In the genomic region with DNA sequence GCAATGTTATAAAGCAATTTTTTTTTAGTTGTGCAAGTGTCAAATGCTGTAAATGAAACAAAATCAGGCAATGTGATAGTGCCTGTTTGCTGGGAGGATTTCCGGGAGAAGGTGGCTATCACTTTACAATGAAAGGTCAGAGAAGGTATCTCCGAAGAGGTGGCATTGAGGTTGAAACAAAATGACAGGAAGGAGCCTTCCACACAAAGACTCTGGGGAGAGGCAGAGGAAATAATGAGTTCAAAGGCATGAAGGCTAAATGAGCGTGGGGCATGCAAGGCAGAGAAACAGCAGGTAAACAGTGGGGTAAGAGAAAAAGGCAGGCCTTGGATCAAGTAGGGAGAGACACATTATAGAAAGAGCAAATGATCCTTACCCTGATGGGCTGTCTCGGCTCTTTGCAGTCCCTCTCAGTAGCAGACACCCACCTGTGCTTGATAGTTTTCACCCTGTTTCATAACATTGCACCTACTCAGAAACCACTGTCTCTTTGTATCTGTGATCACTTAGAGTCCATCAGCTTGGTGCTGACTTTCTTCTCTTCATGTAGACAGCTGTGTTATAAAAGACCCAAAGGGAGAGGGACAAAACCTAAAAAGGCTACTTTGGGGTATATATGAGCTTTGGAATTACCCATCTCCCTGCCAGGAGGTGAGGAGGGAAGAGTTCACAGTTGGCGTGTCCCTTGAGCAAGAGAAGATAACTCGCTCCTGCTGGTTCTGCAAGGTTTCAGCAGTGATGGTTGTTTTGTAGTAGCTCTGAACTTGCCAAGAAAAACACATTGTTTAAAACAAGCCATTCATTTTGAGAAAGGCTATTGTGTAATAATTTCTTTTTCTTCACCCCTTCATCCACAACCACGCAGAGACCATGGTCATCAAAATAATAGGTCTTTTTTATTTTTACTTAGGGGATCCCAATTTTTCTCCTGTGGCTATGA, we compare ENCODE assay signal across 31 cellular contexts. TPM values are rescaled to one million over a fixed set of nuclear protein-coding genes. Genes with fewer than 3 reads are reported as not detected.
DNase-seq lines count a peak whose midpoint lies in the region; ATAC-seq, FAIRE-seq and TF ChIP-seq lines count a peak whose summit lies in the region.
"Had no signal": no experiment of that assay in that cellular context is flagged by ENCODE, and none has a peak within 500 bp of the region (broad histone marks: within the 10 kb centered on the region; RNA-seq: fewer than 3 reads in every experiment).

No MANE protein-coding gene starts in this region.

- no peaks in the 10 kb centered on the region for H3K9me2 ChIP-seq in Loucy (replicated peaks; ENCODE audit: low read depth, low read length)

- TF ChIP-seq CTCF in HepG2 (CRISPR knock-in tag; IDR thresholded peaks at IDR 0.05) (no peak), right lobe of liver (IDR thresholded peaks at IDR 0.05) (no peak), Loucy (conservative IDR thresholded peaks at IDR 0.05; ENCODE audit: low read length) (no peak), esophagus squamous epithelium (IDR thresholded peaks at IDR 0.05) (no peak), D721Med (IDR thresholded peaks at IDR 0.05; ENCODE audit: insufficient read depth, missing control alignments) (no peak)

- TF ChIP-seq RAD21 in HepG2 (CRISPR knock-in tag; IDR thresholded peaks at IDR 0.05), result no peak

- H3K27ac ChIP-seq in HepG2 (ENCODE audit: extremely low read length, insufficient read depth, low read length), result no peak overlapping the region
- no peak overlapping the region for H3K27ac ChIP-seq in right lobe of liver
- H3K27ac ChIP-seq in esophagus squamous epithelium, result no peak overlapping the region
- H3K27ac ChIP-seq: adrenal gland, brain microvascular endothelial cell, dorsolateral prefrontal cortex, gastroesophageal sphincter, hepatocyte, pancreas, thoracic aorta, VCaP had no signal

- 22% methylated on average over 7 of the region's 7 CpGs for WGBS in HepG2 (ENCODE audit: low lambda C conversion rate)
- WGBS in right lobe of liver (ENCODE audit: insufficient coverage, low coverage, low lambda C conversion rate, missing lambda C conversion rate), result 47% methylated on average over 5 of the region's 7 CpGs
- WGBS in esophagus squamous epithelium, 2 donors, result 65 to 71% methylated on average over 7 of the region's 7 CpGs

- no peak overlapping the region for H2AFZ ChIP-seq in HepG2 (ENCODE audit: low read length)
- peak overlapping the region; percentile 84 for H2AFZ ChIP-seq in Loucy (ENCODE audit: low read length)
- H2AFZ ChIP-seq: hepatocyte had no signal

- POLR2A ChIA-PET in HepG2 (lab: Yijun Ruan, JAX), result no interaction called here

- H3K36me3 Mint-ChIP-seq in activated naive CD8-positive, alpha-beta T cell treated with anti-CD3 and anti-CD28 coated beads, Interleukin-2, amount 50 U/mL, for 24 hours (ENCODE audit: low read depth), result no peaks in the 10 kb centered on the region
- no peaks in the 10 kb centered on the region for H3K36me3 Mint-ChIP-seq in stimulated activated naive CD8-positive, alpha-beta T cell treated with anti-CD3 and anti-CD28 coated beads, Interleukin-15, Interleukin-2, amounts not matched to agents 100 ng/mL and 50 ng/mL, for 24 hours (ENCODE audit: low read depth)

- H4K20me1 ChIP-seq in HepG2 (ENCODE audit: insufficient read depth, low read length) (no peaks in the 10 kb centered on the region), Loucy (ENCODE audit: insufficient read depth, low read length, poor library complexity, severe bottlenecking) (no peaks in the 10 kb centered on the region)

- H3K4me3 ChIP-seq in HepG2 (replicated peaks in 1 of 3; ENCODE audit: insufficient read depth in 1 of 3, low read depth in 2 of 3, low read length in 3 of 3) (no peak overlapping the region), right lobe of liver (no peak overlapping the region), Loucy (ENCODE audit: low read length, poor library complexity, severe bottlenecking) (peak overlapping the region; percentile 35), esophagus squamous epithelium (no peak overlapping the region)
- H3K4me3 ChIP-seq: adrenal gland, dorsolateral prefrontal cortex, gastroesophageal sphincter, hepatocyte, mucosa of descending colon, pancreas, thoracic aorta had no signal

- no peaks in the 10 kb centered on the region for H3K9me3 Mint-ChIP-seq in activated naive CD8-positive, alpha-beta T cell treated with anti-CD3 and anti-CD28 coated beads, Interleukin-2, amount 50 U/mL, for 24 hours
- no peaks in the 10 kb centered on the region for H3K9me3 Mint-ChIP-seq in stimulated activated naive CD8-positive, alpha-beta T cell treated with anti-CD3 and anti-CD28 coated beads, Interleukin-15, Interleukin-2, amounts not matched to agents 100 ng/mL and 50 ng/mL, for 24 hours

- in situ Hi-C loops in HepG2 (cut with HindIII; ENCODE audit: extremely low pct_ligation_motif_present, low pct_unique_long_range_greater_than_20kb), result no loop called here

- H3K4me2 ChIP-seq in HepG2 (ENCODE audit: low read depth, low read length), result no peak overlapping the region
- peak overlapping the region; percentile 65 for H3K4me2 ChIP-seq in Loucy (ENCODE audit: low read depth, low read length, poor library complexity, severe bottlenecking)
- H3K4me2 ChIP-seq: hepatocyte had no signal

- CTCF ChIA-PET in HepG2 (lab: Yijun Ruan, JAX; ENCODE audit: low intra/inter-chr PET ratio, low total read pairs), result no interaction called here

- peaks cover 13% of the 10 kb centered on the region for H3K27me3 Mint-ChIP-seq in activated naive CD8-positive, alpha-beta T cell treated with anti-CD3 and anti-CD28 coated beads, Interleukin-2, amount 50 U/mL, for 24 hours
- peaks cover 15% of the 10 kb centered on the region for H3K27me3 Mint-ChIP-seq in stimulated activated naive CD8-positive, alpha-beta T cell treated with anti-CD3 and anti-CD28 coated beads, Interleukin-15, Interleukin-2, amounts not matched to agents 100 ng/mL and 50 ng/mL, for 24 hours

- TF ChIP-seq EP300 in HepG2 (IDR thresholded peaks at IDR 0.05; ENCODE audit: low read depth in 2 of 2, low read length in 2 of 2), result no peak
- no peak for TF ChIP-seq EP300 in HepG2 (CRISPR knock-in tag; IDR thresholded peaks at IDR 0.05; ENCODE audit: borderline replicate concordance)

- H3K4me1 ChIP-seq in HepG2 (ENCODE audit: insufficient read depth, low read length), result no peaks in the 10 kb centered on the region
- no peaks in the 10 kb centered on the region for H3K4me1 ChIP-seq in right lobe of liver
- peaks cover 12% of the 10 kb centered on the region for H3K4me1 ChIP-seq in Loucy (ENCODE audit: insufficient read depth, low read length, poor library complexity, severe bottlenecking)
- H3K4me1 ChIP-seq in esophagus squamous epithelium, result no peaks in the 10 kb centered on the region
- H3K4me1 ChIP-seq: adrenal gland, pancreas had no signal

- H3K36me3 ChIP-seq in HepG2 (replicated peaks in 1 of 2; ENCODE audit: control insufficient read depth in 1 of 2, insufficient read depth in 2 of 2, low read length in 2 of 2), result no peaks in the 10 kb centered on the region
- H3K36me3 ChIP-seq in right lobe of liver, result no peaks in the 10 kb centered on the region
- no peaks in the 10 kb centered on the region for H3K36me3 ChIP-seq in Loucy (ENCODE audit: insufficient read depth, low read length)
- no peaks in the 10 kb centered on the region for H3K36me3 ChIP-seq in esophagus squamous epithelium
- H3K36me3 ChIP-seq: adrenal gland, brain microvascular endothelial cell, gastroesophageal sphincter, pancreas, thoracic aorta had no signal

- TF ChIP-seq POLR2A in HepG2 (IDR thresholded peaks at IDR 0.05; ENCODE audit: insufficient read depth in 1 of 2, low read depth in 2 of 2, low read length in 2 of 2) (no peak), right lobe of liver (IDR thresholded peaks at IDR 0.05) (no peak), esophagus squamous epithelium (IDR thresholded peaks at IDR 0.05) (no peak)

- intact Hi-C loops in HepG2 (cut with micrococcal nuclease; ENCODE audit: unreplicated experiment), result no loop called here
- intact Hi-C loops in right lobe of liver (cut with DNase I), result no loop called here
- intact Hi-C loops in esophagus squamous epithelium (cut with DNase I), result no loop called here

- H3K27me3 ChIP-seq in HepG2 (ENCODE audit: control insufficient read depth in 1 of 2, insufficient read depth in 2 of 2, low read length in 2 of 2) (peaks cover 0 to 7% of the 10 kb centered on the region in 2 experiments; a peak in 1 of 5 replicates), right lobe of liver (no peaks in the 10 kb centered on the region), Loucy (ENCODE audit: insufficient read depth, low read length, poor library complexity, severe bottlenecking) (no peaks in the 10 kb centered on the region), esophagus squamous epithelium (peaks cover 0 to 69% (median 2%) of the 10 kb centered on the region in 4 donors)
- H3K27me3 ChIP-seq: adrenal gland, brain microvascular endothelial cell, pancreas had no signal

- DNase-seq in HepG2 (ENCODE audit: low spot score), result no peak
- no peak for DNase-seq in right lobe of liver
- DNase-seq in activated naive CD8-positive, alpha-beta T cell treated with anti-CD3 and anti-CD28 coated beads, Interleukin-2, amount 50 U/mL, for 24 hours, result no peak
- DNase-seq in esophagus squamous epithelium (lab: John Stamatoyannopoulos, UW), result no peak
- no peak for DNase-seq in D721Med (ENCODE audit: insufficient read length, low spot score)
- DNase-seq: activated CD4-positive, alpha-beta T cell treated with anti-CD3 and anti-CD28 coated beads for 48 hours; activated CD8-positive, alpha-beta memory T cell treated with anti-CD3 and anti-CD28 coated beads, Interleukin-2, amount 50 U/mL, for 4 hours; adrenal gland; brain microvascular endothelial cell; C1 segment of cervical spinal cord; DMS79; dorsolateral prefrontal cortex; HCEC 1CT; left cardiac atrium; mucosa of descending colon; NCI-H146; NCI-H2107; NCI-H345; NCI-H69; pancreas; small intestine; stimulated activated naive CD4-positive, alpha-beta T cell treated with Interleukin-2 at 50 U/mL for 16 hours; T1000 had no signal

- no peaks in the 10 kb centered on the region for H3F3A ChIP-seq in Loucy (ENCODE audit: low read depth)

- H3K79me2 ChIP-seq in HepG2 (ENCODE audit: insufficient read depth, low read length) (no peaks in the 10 kb centered on the region), Loucy (ENCODE audit: insufficient read depth, low read length) (no peaks in the 10 kb centered on the region)
- H3K79me2 ChIP-seq: hepatocyte had no signal

- H3K9ac ChIP-seq in HepG2 (ENCODE audit: insufficient read depth, low read depth, low read length) (no peak overlapping the region), Loucy (ENCODE audit: low read depth, low read length, poor library complexity, severe bottlenecking) (no peak overlapping the region)

- no peak overlapping the region for H3K27ac Mint-ChIP-seq in activated naive CD8-positive, alpha-beta T cell treated with anti-CD3 and anti-CD28 coated beads, Interleukin-2, amount 50 U/mL, for 24 hours
- peak overlapping the region; percentile 34 for H3K27ac Mint-ChIP-seq in stimulated activated naive CD8-positive, alpha-beta T cell treated with anti-CD3 and anti-CD28 coated beads, Interleukin-15, Interleukin-2, amounts not matched to agents 100 ng/mL and 50 ng/mL, for 24 hours

- no peak for FAIRE-seq in HepG2 (lab: Jason Lieb, UNC)
- no peak for FAIRE-seq in D721Med (lab: Jason Lieb, UNC)
- FAIRE-seq: pancreas, small intestine had no signal

- H3K9me3 ChIP-seq in HepG2 (ENCODE audit: low read length) (no peaks in the 10 kb centered on the region), right lobe of liver (no peaks in the 10 kb centered on the region), Loucy (ENCODE audit: insufficient read depth, low read depth, low read length) (no peaks in the 10 kb centered on the region), esophagus squamous epithelium (no peaks in the 10 kb centered on the region)
- H3K9me3 ChIP-seq: adrenal gland, mucosa of descending colon, pancreas, thoracic aorta had no signal

- ATAC-seq in HepG2 (no peak), right lobe of liver (no peak), GM19395 (IDR thresholded peaks at IDR 0.05; ENCODE audit: unreplicated experiment) (no peak)
- ATAC-seq in activated naive CD8-positive, alpha-beta T cell treated with anti-CD3 and anti-CD28 coated beads, Interleukin-2, amount 50 U/mL, for 24 hours, result peak; percentile 69
- ATAC-seq: gastroesophageal sphincter, left cardiac atrium, mucosa of descending colon, pancreas, Right ventricle myocardium inferior had no signal

- no TSS peak for BruUV-seq in HepG2 (replicated peaks; lab: Mats Ljungman, UMichigan)

- H3K4me3 Mint-ChIP-seq in activated naive CD8-positive, alpha-beta T cell treated with anti-CD3 and anti-CD28 coated beads, Interleukin-2, amount 50 U/mL, for 24 hours, result no peak overlapping the region
- no peak overlapping the region for H3K4me3 Mint-ChIP-seq in stimulated activated naive CD8-positive, alpha-beta T cell treated with anti-CD3 and anti-CD28 coated beads, Interleukin-15, Interleukin-2, amounts not matched to agents 100 ng/mL and 50 ng/mL, for 24 hours

- peaks cover 50% of the 10 kb centered on the region for H3K4me1 Mint-ChIP-seq in activated naive CD8-positive, alpha-beta T cell treated with anti-CD3 and anti-CD28 coated beads, Interleukin-2, amount 50 U/mL, for 24 hours
- H3K4me1 Mint-ChIP-seq in stimulated activated naive CD8-positive, alpha-beta T cell treated with anti-CD3 and anti-CD28 coated beads, Interleukin-15, Interleukin-2, amounts not matched to agents 100 ng/mL and 50 ng/mL, for 24 hours (ENCODE audit: low read depth), result peaks cover 47% of the 10 kb centered on the region

RNA-seq across cellular contexts. Expression of gene NRN1, which starts 22.3 kb away (rescaled TPM):
- not detected in 2 replicates for total RNA-seq in HepG2 (2016; rRNA removed; fragmentation: Illumina TruSeq; extraction: Trizol)
- total RNA-seq in HepG2 (2016; cell fraction: cytosol; rRNA removed; fragmentation: Illumina TruSeq; extraction: Trizol; ENCODE audit: low read depth), result not detected in 2 replicates
- total RNA-seq in HepG2 (2016; cell fraction: insoluble cytoplasmic fraction; rRNA removed; fragmentation: Illumina TruSeq; extraction: Trizol), result not detected in 2 replicates
- total RNA-seq in HepG2 (2016; cell fraction: membrane; rRNA removed; fragmentation: Illumina TruSeq; extraction: Trizol), result 0.24 TPM in 1 of 2 replicates, not detected in the other
- total RNA-seq in HepG2 (2016; cell fraction: nucleus; rRNA removed; fragmentation: Illumina TruSeq; extraction: Trizol), result not detected in 2 replicates
- polyA plus RNA-seq in HepG2 (2011; rRNA removed), result 0.04 and 0.11 TPM in 2 replicates
- polyA plus RNA-seq in HepG2 (2011; cell fraction: cytosol; rRNA removed), result 0.12 and 0.18 TPM in 2 replicates
- 0.14 TPM in 1 of 2 replicates, not detected in the other for polyA plus RNA-seq in HepG2 (2011; cell fraction: nucleus; rRNA removed)
- 0.08 and 0.30 TPM in 2 replicates for polyA plus RNA-seq in HepG2 (2012)
- not detected in 2 replicates for polyA plus RNA-seq in HepG2 (2016; cell fraction: cytosol; fragmentation: Illumina TruSeq; extraction: Trizol; ENCODE audit: low read depth)
- not detected in 2 replicates for polyA plus RNA-seq in HepG2 (2016; cell fraction: insoluble cytoplasmic fraction; fragmentation: Illumina TruSeq; extraction: Trizol; ENCODE audit: low read depth)
- 0.13 TPM in 1 of 2 replicates, not detected in the other for polyA plus RNA-seq in HepG2 (2016; cell fraction: membrane; fragmentation: Illumina TruSeq; extraction: Trizol; ENCODE audit: low read depth)
- polyA plus RNA-seq in HepG2 (2016; cell fraction: nucleus; fragmentation: Illumina TruSeq; extraction: Trizol; ENCODE audit: insufficient read depth, low read depth), result not detected in 2 replicates
- not detected in 2 replicates for polyA minus RNA-seq in HepG2 (2011; rRNA and poly(A)+ RNA removed; ENCODE audit: low replicate concordance)
- not detected in 2 replicates for polyA minus RNA-seq in HepG2 (2011; cell fraction: cytosol; rRNA and poly(A)+ RNA removed)
- polyA minus RNA-seq in HepG2 (2011; cell fraction: nucleus; rRNA and poly(A)+ RNA removed), result not detected in 2 replicates
- 1 to 10 TPM in 5 of 6 experiments, under 1 TPM in 1; 0.86 to 3.4 (median 2.4) TPM for total RNA-seq in right lobe of liver
- 1 to 10 TPM in 2 of 4 donors, under 1 TPM in 2; 0.19 to 7.1 (median 3.7) TPM for total RNA-seq in esophagus squamous epithelium
- total RNA-seq: hepatocyte had no signal
- polyA plus RNA-seq: hepatocyte had no signal
